Comparison of ENCODE assay signal across 24 cellular contexts in the genomic region with DNA sequence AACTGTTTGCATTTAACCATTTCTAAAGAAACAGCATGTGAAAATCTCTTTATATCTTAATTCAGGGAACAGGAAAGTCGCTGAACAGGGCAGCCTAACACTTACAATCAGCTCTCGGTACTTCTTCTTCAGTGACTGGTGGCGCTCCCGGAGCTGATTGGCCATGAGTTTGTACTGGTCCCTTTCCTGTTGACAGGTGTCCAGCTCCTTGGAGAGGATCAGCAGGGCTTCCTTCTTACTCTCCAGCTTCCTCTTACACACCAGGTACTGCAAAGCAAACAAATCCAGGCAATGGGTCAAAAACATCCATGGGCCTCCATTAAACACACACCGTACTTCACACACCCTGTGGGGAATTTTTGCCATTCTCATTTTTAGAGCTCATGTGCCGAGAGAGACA. TPM values are rescaled to one million over a fixed set of nuclear protein-coding genes. Genes with fewer than 3 reads are reported as not detected.
"Had no signal": no experiment of that assay in that cellular context is flagged by ENCODE, and none has a peak within 500 bp of the region (broad histone marks: within the 10 kb centered on the region; RNA-seq: fewer than 3 reads in every experiment).

No MANE protein-coding gene starts in this region.

- H3K9me3 Mint-ChIP-seq: activated CD4-positive, alpha-beta memory T cell treated with anti-CD3 and anti-CD28 coated beads, Interleukin-2, amount 10 ng/mL, durations not matched to agents 7 days and 5 days; activated naive CD4-positive, alpha-beta T cell treated with anti-CD3 and anti-CD28 coated beads, Interleukin-2, amount 10 ng/mL, durations not matched to agents 7 days and 5 days; activated naive CD8-positive, alpha-beta T cell treated with anti-CD3 and anti-CD28 coated beads for 36 hours; activated T-helper 2 cell treated with anti-CD3 and anti-CD28 coated beads, Interferon-gamma antibody, Interleukin-2, Interleukin-4, amounts not matched to agents 10 μg/mL and 5 μg/mL and 100 μg/mL, durations not matched to agents 14 hours and 24 hours and 36 hours had no signal

- DNase-seq: activated CD4-positive, alpha-beta memory T cell treated with anti-CD3 and anti-CD28 coated beads, Interleukin-2, amount 10 ng/mL, durations not matched to agents 7 days and 5 days; activated CD4-positive, alpha-beta T cell treated with anti-CD3 and anti-CD28 coated beads for 36 hours; activated CD4-positive, alpha-beta T cell treated with anti-CD3 and anti-CD28 coated beads, Interleukin-2, amount 50 U/mL, for 1 hour; activated gamma-delta T cell treated with Interleukin-2 at 50 U/mL for 16 hours; activated naive CD4-positive, alpha-beta T cell treated with anti-CD3 and anti-CD28 coated beads, Interleukin-2, amount 10 ng/mL, durations not matched to agents 7 days and 5 days; activated naive CD8-positive, alpha-beta T cell treated with anti-CD3 and anti-CD28 coated beads for 36 hours; activated T-cell treated with anti-CD3 and anti-CD28 coated beads for 4 hours; activated T-cell treated with anti-CD3 and anti-CD28 coated beads, Interleukin-2, amount 50 U/mL, for 48 hours; brain microvascular endothelial cell; Kasumi-1; KBM-7; NCI-H1048; NCI-H1930; NCI-H2171; NCI-H2227 treated with DMSO at 0.1 percent for 48 hours; NCI-H446 treated with DMSO at 0.1 percent for 48 hours; NCI-H526 treated with DMSO at 0.1 percent for 48 hours; PC-3; SIG-M5; T-helper 17 cell; T1000; WERI-Rb-1 had no signal

- ATAC-seq: activated CD4-positive, alpha-beta T cell treated with anti-CD3 and anti-CD28 coated beads for 36 hours; PC-3; T-helper 17 cell had no signal

- H3K27ac Mint-ChIP-seq: activated CD4-positive, alpha-beta memory T cell treated with anti-CD3 and anti-CD28 coated beads, Interleukin-2, amount 10 ng/mL, durations not matched to agents 7 days and 5 days; activated CD4-positive, alpha-beta T cell treated with anti-CD3 and anti-CD28 coated beads for 36 hours; activated naive CD4-positive, alpha-beta T cell treated with anti-CD3 and anti-CD28 coated beads, Interleukin-2, amount 10 ng/mL, durations not matched to agents 7 days and 5 days; activated naive CD8-positive, alpha-beta T cell treated with anti-CD3 and anti-CD28 coated beads for 36 hours; activated T-helper 2 cell treated with anti-CD3 and anti-CD28 coated beads, Interferon-gamma antibody, Interleukin-2, Interleukin-4, amounts not matched to agents 10 μg/mL and 5 μg/mL and 100 μg/mL, durations not matched to agents 14 hours and 24 hours and 36 hours; T-helper 17 cell had no signal

- H3K4me1 Mint-ChIP-seq: activated CD4-positive, alpha-beta memory T cell treated with anti-CD3 and anti-CD28 coated beads, Interleukin-2, amount 10 ng/mL, durations not matched to agents 7 days and 5 days; activated CD4-positive, alpha-beta T cell treated with anti-CD3 and anti-CD28 coated beads for 36 hours; activated naive CD4-positive, alpha-beta T cell treated with anti-CD3 and anti-CD28 coated beads, Interleukin-2, amount 10 ng/mL, durations not matched to agents 7 days and 5 days; activated naive CD8-positive, alpha-beta T cell treated with anti-CD3 and anti-CD28 coated beads for 36 hours; T-helper 17 cell had no signal

- H3K27ac ChIP-seq: brain microvascular endothelial cell, WERI-Rb-1 had no signal

- H3K36me3 Mint-ChIP-seq: activated naive CD4-positive, alpha-beta T cell treated with anti-CD3 and anti-CD28 coated beads, Interleukin-2, amount 10 ng/mL, durations not matched to agents 7 days and 5 days; activated naive CD8-positive, alpha-beta T cell treated with anti-CD3 and anti-CD28 coated beads for 36 hours had no signal

- H3K4me3 Mint-ChIP-seq: activated CD4-positive, alpha-beta memory T cell treated with anti-CD3 and anti-CD28 coated beads, Interleukin-2, amount 10 ng/mL, durations not matched to agents 7 days and 5 days; activated CD4-positive, alpha-beta T cell treated with anti-CD3 and anti-CD28 coated beads for 36 hours; activated naive CD4-positive, alpha-beta T cell treated with anti-CD3 and anti-CD28 coated beads, Interleukin-2, amount 10 ng/mL, durations not matched to agents 7 days and 5 days; activated naive CD8-positive, alpha-beta T cell treated with anti-CD3 and anti-CD28 coated beads for 36 hours; T-helper 17 cell had no signal

- H3K27me3 Mint-ChIP-seq: activated CD4-positive, alpha-beta memory T cell treated with anti-CD3 and anti-CD28 coated beads, Interleukin-2, amount 10 ng/mL, durations not matched to agents 7 days and 5 days; activated naive CD4-positive, alpha-beta T cell treated with anti-CD3 and anti-CD28 coated beads, Interleukin-2, amount 10 ng/mL, durations not matched to agents 7 days and 5 days had no signal

RNA-seq across cellular contexts. Expression of gene CCDC149, which starts 36.4 kb away (rescaled TPM):
- total RNA-seq: activated CD4-positive, alpha-beta memory T cell treated with anti-CD3 and anti-CD28 coated beads, Interleukin-2, amount 10 ng/mL, durations not matched to agents 7 days and 5 days; activated CD8-positive, alpha-beta memory T cell treated with anti-CD3 and anti-CD28 coated beads for 36 hours; activated naive CD8-positive, alpha-beta T cell treated with anti-CD3 and anti-CD28 coated beads for 36 hours; activated T-helper 2 cell treated with anti-CD3 and anti-CD28 coated beads, Interferon-gamma antibody, Interleukin-2, Interleukin-4, amounts not matched to agents 10 μg/mL and 5 μg/mL and 100 μg/mL, durations not matched to agents 14 hours and 24 hours and 36 hours had no signal
